In the genomic region with DNA sequence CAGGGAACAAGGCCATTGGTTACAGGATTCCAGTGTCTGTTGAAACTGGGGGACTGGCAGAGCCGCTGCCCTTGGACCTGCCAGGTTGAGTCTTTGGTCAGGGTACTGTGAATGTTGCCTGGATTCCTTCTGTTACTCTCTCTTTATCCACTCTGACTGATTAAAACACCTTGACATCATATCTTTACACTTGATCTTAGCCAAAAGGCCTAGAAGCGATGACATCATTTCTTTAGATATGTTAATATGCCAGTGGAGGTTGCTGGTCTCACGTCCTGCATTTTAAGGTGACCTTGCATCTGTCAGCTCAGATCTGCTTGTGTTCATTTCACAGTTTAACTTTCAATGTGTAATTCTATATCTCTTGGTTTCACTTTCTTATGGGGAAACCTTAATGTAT, we compare ENCODE assay signal across 2 cellular contexts.
TF ChIP-seq lines count a peak whose summit lies in the region.

No MANE protein-coding gene starts in this region.

TF ChIP-seq in HEK293, 187 proteins besides CTCF, POLR2A, EP300 and RAD21:
- TF ChIP-seq SCRT2 (tag by site-specific recombination; IDR thresholded peaks at IDR 0.05) (no peak), ZEB2 (tag by site-specific recombination; IDR thresholded peaks at IDR 0.05) (no peak), ATF2 (tag by site-specific recombination; IDR thresholded peaks at IDR 0.05; ENCODE audit: low read depth) (peak; percentile 96), PRDM1 (tag by site-specific recombination; IDR thresholded peaks at IDR 0.05) (peak; percentile 68), PBX3 (CRISPR knock-in tag; IDR thresholded peaks at IDR 0.05) (no peak), ZNF157 (tag by site-specific recombination; IDR thresholded peaks at IDR 0.05) (no peak), ZBTB21 (tag by site-specific recombination; IDR thresholded peaks at IDR 0.05) (peak; percentile 72), ZNF629 (tag by site-specific recombination; IDR thresholded peaks at IDR 0.05) (peak; percentile 70), FEZF1 (tag by site-specific recombination; IDR thresholded peaks at IDR 0.05) (peak; percentile 34; the same call in 1 of the 2 replicates)

TF ChIP-seq in H1, 55 proteins besides CTCF, POLR2A, EP300 and RAD21:
- peak; percentile 54; the same call in 1 of the 2 replicates for TF ChIP-seq JUND (IDR thresholded peaks at IDR 0.05; ENCODE audit: low read length)
- TF ChIP-seq NRF1 (IDR thresholded peaks at IDR 0.05; ENCODE audit: low read depth, low read length): no peak
- TF ChIP-seq JUN (IDR thresholded peaks at IDR 0.05; ENCODE audit: low read depth, low read length): peak; percentile 27; the same call in 1 of the 2 replicates
TF ChIP-seq in H1: peak in this region for 2.
